24 cellular contexts compared by ENCODE assay signal in genomic region chr5:139283252-139284166, GRCh38. TPM values are rescaled to one million over a fixed set of nuclear protein-coding genes. Genes with fewer than 3 reads are reported as not detected.
DNase-seq lines count a peak whose midpoint lies in the region; ATAC-seq and TF ChIP-seq lines count a peak whose summit lies in the region.
"Had no signal": no experiment of that assay in that cellular context is flagged by ENCODE, and none has a peak within 500 bp of the region (broad histone marks: within the 10 kb centered on the region; RNA-seq: fewer than 3 reads in every experiment).

No MANE protein-coding gene starts in this region.

- H2AFZ ChIP-seq in SK-N-SH (ENCODE audit: low read depth) (no peak overlapping the region), H9 (ENCODE audit: low read length) (no peak overlapping the region)

- no peak for TF ChIP-seq EP300 in SK-N-SH (IDR thresholded peaks at IDR 0.05; ENCODE audit: borderline replicate concordance in 1 of 2, low read depth in 1 of 2, low read length in 1 of 2)
- no peak for TF ChIP-seq EP300 in suprapubic skin (IDR thresholded peaks at IDR 0.05)

- intact Hi-C loops in CD4-positive, alpha-beta T cell (cut with DNase I, micrococcal nuclease): no loop called here
- intact Hi-C loops in testis (cut with DNase I; ENCODE audit: low total_unique reads): no loop called here

- H2BK12ac ChIP-seq in H9 (ENCODE audit: insufficient read length, low read depth, low read length): no peak overlapping the region

- H2BK120ac ChIP-seq in H9 (ENCODE audit: low read depth, low read length, poor library complexity, severe bottlenecking) (no peak overlapping the region), mesendoderm (ENCODE audit: low read depth, low read length) (no peak overlapping the region)

- 44% methylated on average over 2 of the region's 3 CpGs for WGBS in SK-N-SH (ENCODE audit: low lambda C conversion rate)
- WGBS in H9 (ENCODE audit: extremely low coverage, insufficient read length, low lambda C conversion rate): no CpG with 5 or more reads among the region's 3 CpGs
- WGBS in mesendoderm (ENCODE audit: extremely low coverage, insufficient coverage, low lambda C conversion rate): no CpG with 5 or more reads among the region's 3 CpGs
- WGBS in suprapubic skin: 62% methylated on average over 3 of the region's 3 CpGs
- 38 to 73% methylated on average over 2 to 3 of the region's 3 CpGs for WGBS in testis, 2 donors

- H3K9ac ChIP-seq in SK-N-SH: no peak overlapping the region
- no peak overlapping the region for H3K9ac ChIP-seq in H9 (ENCODE audit: extremely low read depth, insufficient read length, low read length)
- H3K9ac ChIP-seq in mesendoderm (ENCODE audit: low read length): no peak overlapping the region

- no peaks in the 10 kb centered on the region; the same call in 1 of the 2 replicates for H4K20me1 ChIP-seq in SK-N-SH (ENCODE audit: insufficient read depth)
- no peaks in the 10 kb centered on the region for H4K20me1 ChIP-seq in H9 (ENCODE audit: control insufficient read depth, insufficient read depth, insufficient read length)

- H3K79me1 ChIP-seq in H9 (ENCODE audit: insufficient read depth, low read depth, low read length, poor library complexity, severe bottlenecking): no peaks in the 10 kb centered on the region
- H3K79me1 ChIP-seq in mesendoderm (ENCODE audit: low read length): peaks cover 4% of the 10 kb centered on the region

- no peak overlapping the region for H4K91ac ChIP-seq in H9 (ENCODE audit: insufficient read length, low read depth, low read length)

- H3K9me3 Mint-ChIP-seq in H9: no peaks in the 10 kb centered on the region
- no peaks in the 10 kb centered on the region for H3K9me3 Mint-ChIP-seq in activated naive CD8-positive, alpha-beta T cell treated with anti-CD3 and anti-CD28 coated beads for 36 hours
- H3K9me3 Mint-ChIP-seq in CD4-positive, alpha-beta T cell: no peaks in the 10 kb centered on the region
- H3K9me3 Mint-ChIP-seq: memory B cell had no signal

- peaks cover 52% of the 10 kb centered on the region for H3F3A ChIP-seq in SK-N-SH (replicated peaks; ENCODE audit: insufficient read depth)

- POLR2A ChIA-PET in SK-N-SH (lab: Yijun Ruan, JAX): no interaction called here
- POLR2A ChIA-PET in CD4-positive, alpha-beta T cell (lab: Charles Lee): interaction anchor here (1.0 kb wide), 1 partner anchor 11 kb away, joined by 3 read pairs; no protein-coding TSS in a partner anchor

- DNase-seq in SK-N-SH: no peak
- no peak for DNase-seq in H9
- no peak for DNase-seq in activated naive CD8-positive, alpha-beta T cell treated with anti-CD3 and anti-CD28 coated beads for 36 hours
- DNase-seq in mesendoderm: peak; percentile 95
- no peak for DNase-seq in suprapubic skin (ENCODE audit: low spot score in 2 of 2)
- DNase-seq in CD4-positive, alpha-beta T cell: no peak
- DNase-seq in testis: no peak
- DNase-seq: activated CD4-positive, alpha-beta T cell treated with anti-CD3 and anti-CD28 coated beads for 4 hours; activated effector memory CD4-positive, alpha-beta T cell treated with Interleukin-2 at 50 U/mL for 16 hours; amygdala; dermis blood vessel endothelial cell; head of caudate nucleus; Karpas-422; left cardiac atrium; MV-4-11; naive thymus-derived CD4-positive, alpha-beta T cell; NCI-H1694; NCI-H69; upper lobe of right lung had no signal

- H3K56ac ChIP-seq in H9 (ENCODE audit: insufficient read length, low read depth, low read length) (no peak overlapping the region), mesendoderm (ENCODE audit: low read length) (no peak overlapping the region)

- no peak overlapping the region for H2BK20ac ChIP-seq in H9 (ENCODE audit: low read depth, low read length, poor library complexity, severe bottlenecking)

- H3K36me3 Mint-ChIP-seq in H9 (ENCODE audit: insufficient read depth in 1 of 3, low read depth in 3 of 3): peaks cover 47 to 87% (median 73%) of the 10 kb centered on the region in 3 experiments; a peak in 6 of 7 replicates
- peaks cover 72% of the 10 kb centered on the region for H3K36me3 Mint-ChIP-seq in activated naive CD8-positive, alpha-beta T cell treated with anti-CD3 and anti-CD28 coated beads for 36 hours
- H3K36me3 Mint-ChIP-seq in CD4-positive, alpha-beta T cell (ENCODE audit: low read depth): peaks cover 50% of the 10 kb centered on the region

- H3K4me1 Mint-ChIP-seq in H9: peaks cover 5% of the 10 kb centered on the region in 2 experiments; a peak in 2 of 4 replicates
- peaks cover 27% of the 10 kb centered on the region for H3K4me1 Mint-ChIP-seq in activated naive CD8-positive, alpha-beta T cell treated with anti-CD3 and anti-CD28 coated beads for 36 hours
- peaks cover 4% of the 10 kb centered on the region for H3K4me1 Mint-ChIP-seq in CD4-positive, alpha-beta T cell (ENCODE audit: low read depth)
- H3K4me1 Mint-ChIP-seq: memory B cell had no signal

- TF ChIP-seq CTCF in SK-N-SH (IDR thresholded peaks at IDR 0.05) (no peak), H9 (conservative IDR thresholded peaks at IDR 0.05) (no peak), suprapubic skin (IDR thresholded peaks at IDR 0.05) (no peak), testis (IDR thresholded peaks at IDR 0.05) (no peak)
- TF ChIP-seq CTCF in CD4-positive, alpha-beta T cell (IDR thresholded peaks at IDR 0.05): no peak

- H2BK5ac ChIP-seq in H9 (ENCODE audit: insufficient read length, low read length): no peak overlapping the region
- no peak overlapping the region for H2BK5ac ChIP-seq in mesendoderm (ENCODE audit: low read length)

- H3K23ac ChIP-seq in H9 (ENCODE audit: insufficient read length, low read depth, low read length) (no peak overlapping the region), mesendoderm (ENCODE audit: low read length) (no peak overlapping the region)

- no peak overlapping the region for H3K18ac ChIP-seq in H9 (ENCODE audit: insufficient read length, low read depth, low read length)
- H3K18ac ChIP-seq in mesendoderm (ENCODE audit: low read length): no peak overlapping the region

- H3K4me3 ChIP-seq in SK-N-SH (ENCODE audit: low read depth in 2 of 2, low read length in 1 of 2) (no peak overlapping the region), mesendoderm (ENCODE audit: low read length) (no peak overlapping the region), suprapubic skin (no peak overlapping the region), testis (no peak overlapping the region)
- H3K4me3 ChIP-seq: HAP-1, upper lobe of right lung had no signal

- no peaks in the 10 kb centered on the region for H3K23me2 ChIP-seq in H9 (ENCODE audit: insufficient read length, low read depth, low read length, poor library complexity, severe bottlenecking)

- CTCF ChIA-PET in SK-N-SH (lab: Yijun Ruan, JAX): interaction anchor here (1.4 to 1.5 kb wide), 2 partner anchors 10 to 230 kb away, joined by 3 read pairs; no protein-coding TSS in a partner anchor
- CTCF ChIA-PET in CD4-positive, alpha-beta T cell (lab: Charles Lee): no interaction called here

- H2AK5ac ChIP-seq in H9 (ENCODE audit: insufficient read length, low read length) (no peak overlapping the region), mesendoderm (ENCODE audit: low read length) (no peak overlapping the region)

- no peaks in the 10 kb centered on the region for H3K9me2 ChIP-seq in SK-N-SH

- H3K14ac ChIP-seq in H9 (ENCODE audit: insufficient read depth, low read length): no peak overlapping the region

- no peak for TF ChIP-seq RAD21 in SK-N-SH (IDR thresholded peaks at IDR 0.05; ENCODE audit: low read length)

- H2BK15ac ChIP-seq in H9 (ENCODE audit: low read depth, low read length) (no peak overlapping the region), mesendoderm (replicated peaks; ENCODE audit: low read depth) (no peak overlapping the region)

- no peaks in the 10 kb centered on the region; the same call in 1 of the 2 replicates for H3K27me3 Mint-ChIP-seq in H9 (ENCODE audit: low read depth)
- H3K27me3 Mint-ChIP-seq in activated naive CD8-positive, alpha-beta T cell treated with anti-CD3 and anti-CD28 coated beads for 36 hours: no peaks in the 10 kb centered on the region
- no peaks in the 10 kb centered on the region for H3K27me3 Mint-ChIP-seq in CD4-positive, alpha-beta T cell
- H3K27me3 Mint-ChIP-seq: memory B cell; naive thymus-derived CD4-positive, alpha-beta T cell had no signal

- H3K4me3 Mint-ChIP-seq in H9: no peak overlapping the region
- no peak overlapping the region for H3K4me3 Mint-ChIP-seq in activated naive CD8-positive, alpha-beta T cell treated with anti-CD3 and anti-CD28 coated beads for 36 hours
- H3K4me3 Mint-ChIP-seq in CD4-positive, alpha-beta T cell: no peak overlapping the region
- H3K4me3 Mint-ChIP-seq: memory B cell; naive thymus-derived CD4-positive, alpha-beta T cell had no signal

- H3K4me2 ChIP-seq in SK-N-SH (no peak overlapping the region), H9 (ENCODE audit: insufficient read depth, insufficient read length, low read length) (no peak overlapping the region), mesendoderm (ENCODE audit: low read length) (no peak overlapping the region)

- H3T11ph ChIP-seq in H9 (ENCODE audit: low read length): no peak overlapping the region

- no peaks in the 10 kb centered on the region for H3K9me3 ChIP-seq in SK-N-SH
- H3K9me3 ChIP-seq in H9 (ENCODE audit: control insufficient read depth, low read depth, low read length): no peaks in the 10 kb centered on the region
- H3K9me3 ChIP-seq in suprapubic skin: no peaks in the 10 kb centered on the region
- H3K9me3 ChIP-seq in CD4-positive, alpha-beta T cell (ENCODE audit: control insufficient read depth, low read length): no peaks in the 10 kb centered on the region
- no peaks in the 10 kb centered on the region for H3K9me3 ChIP-seq in testis
- H3K9me3 ChIP-seq: Caco-2, HAP-1, upper lobe of right lung had no signal

- TF ChIP-seq POLR2A in suprapubic skin (IDR thresholded peaks at IDR 0.05) (no peak), testis (IDR thresholded peaks at IDR 0.05) (no peak)

- H3K4me1 ChIP-seq in SK-N-SH (ENCODE audit: control insufficient read depth in 1 of 2, insufficient read depth in 2 of 2, low read depth in 1 of 2, low read length in 1 of 2) (peaks cover 0 to 5% of the 10 kb centered on the region in 2 experiments; a peak in 1 of 4 replicates), H9 (ENCODE audit: insufficient read depth, low read length) (no peaks in the 10 kb centered on the region), mesendoderm (ENCODE audit: control insufficient read depth, low read depth, low read length) (peaks cover 15% of the 10 kb centered on the region), suprapubic skin (peaks cover 17% of the 10 kb centered on the region), testis (no peaks in the 10 kb centered on the region)
- H3K4me1 ChIP-seq: upper lobe of right lung had no signal

- no peak overlapping the region for H3K27ac ChIP-seq in SK-N-SH (ENCODE audit: low read depth in 2 of 2, low read length in 1 of 2)
- peak overlapping the region; percentile 57 for H3K27ac ChIP-seq in H9 (ENCODE audit: insufficient read length, low read depth, low read length)
- peak overlapping the region; percentile 39 for H3K27ac ChIP-seq in mesendoderm (ENCODE audit: low read depth, low read length)
- no peak overlapping the region for H3K27ac ChIP-seq in suprapubic skin
- no peak overlapping the region for H3K27ac ChIP-seq in CD4-positive, alpha-beta T cell (ENCODE audit: low read depth, low read length)
- H3K27ac ChIP-seq in testis: no peak overlapping the region
- H3K27ac ChIP-seq: RWPE1, upper lobe of right lung had no signal

- H3K79me2 ChIP-seq in SK-N-SH (ENCODE audit: insufficient read depth) (peaks cover 15% of the 10 kb centered on the region; the same call in 1 of the 2 replicates), H9 (ENCODE audit: insufficient read depth, low read length) (no peaks in the 10 kb centered on the region), mesendoderm (ENCODE audit: control insufficient read depth, insufficient read depth, low read length) (peaks cover 14% of the 10 kb centered on the region)

- H3K27me3 ChIP-seq in SK-N-SH (ENCODE audit: insufficient read depth) (no peaks in the 10 kb centered on the region), H9 (ENCODE audit: insufficient read depth, low read length) (no peaks in the 10 kb centered on the region), mesendoderm (ENCODE audit: insufficient read depth, low read length, poor library complexity) (no peaks in the 10 kb centered on the region), suprapubic skin (no peaks in the 10 kb centered on the region), testis (no peaks in the 10 kb centered on the region)
- H3K27me3 ChIP-seq in CD4-positive, alpha-beta T cell (ENCODE audit: control insufficient read depth, insufficient read depth, low read length): no peaks in the 10 kb centered on the region
- H3K27me3 ChIP-seq: upper lobe of right lung had no signal

- H3K36me3 ChIP-seq in SK-N-SH (replicated peaks in 1 of 2; ENCODE audit: control insufficient read depth in 1 of 2, insufficient read depth in 2 of 2, low read length in 1 of 2): peaks cover 57 to 75% of the 10 kb centered on the region in 2 experiments
- H3K36me3 ChIP-seq in mesendoderm (ENCODE audit: control insufficient read depth, insufficient read depth, low read length): peaks cover 6% of the 10 kb centered on the region
- H3K36me3 ChIP-seq in suprapubic skin: peaks cover 38% of the 10 kb centered on the region
- H3K36me3 ChIP-seq in testis (ENCODE audit: low read depth, missing control alignments): no peaks in the 10 kb centered on the region

- no peak overlapping the region for H4K8ac ChIP-seq in H9 (replicated peaks; ENCODE audit: insufficient read length, low read depth, low read length)
- no peak overlapping the region for H4K8ac ChIP-seq in mesendoderm (ENCODE audit: low read depth, low read length)

- H3K27ac Mint-ChIP-seq in H9: peak overlapping the region; percentile 22 to 71 (median 31); a peak in 6 of 7 replicates
- peak overlapping the region; percentile 62 for H3K27ac Mint-ChIP-seq in activated naive CD8-positive, alpha-beta T cell treated with anti-CD3 and anti-CD28 coated beads for 36 hours
- no peak overlapping the region for H3K27ac Mint-ChIP-seq in CD4-positive, alpha-beta T cell
- H3K27ac Mint-ChIP-seq: memory B cell had no signal

- no peak overlapping the region for H3K4ac ChIP-seq in H9 (ENCODE audit: low read depth, low read length)
- no peak overlapping the region for H3K4ac ChIP-seq in mesendoderm (ENCODE audit: low read depth, low read length)

- ATAC-seq in SK-N-SH treated with all-trans-retinoic acid at 6 μM for 48 hours: no peak
- no peak for ATAC-seq in CD4-positive, alpha-beta T cell (ENCODE audit: poor library complexity)
- ATAC-seq: naive thymus-derived CD4-positive, alpha-beta T cell; upper lobe of right lung had no signal

- H4K5ac ChIP-seq in H9 (ENCODE audit: insufficient read length, low read depth, low read length) (no peak overlapping the region), mesendoderm (ENCODE audit: low read length) (no peak overlapping the region)

RNA-seq across cellular contexts. Expression of gene MATR3, which starts 10.0 kb away (rescaled TPM):
- polyA plus RNA-seq in SK-N-SH (2012; rRNA removed) (40.4 and 63.6 TPM in 2 replicates), testis (ENCODE audit: insufficient read depth, low read depth, low replicate concordance) (174 TPM)
- polyA plus RNA-seq in SK-N-SH (2012; cell fraction: cytosol; rRNA removed): 56.7 and 71.8 TPM in 2 replicates
- polyA plus RNA-seq in SK-N-SH (2012; cell fraction: nucleus; rRNA removed): 40.2 and 90.8 TPM in 2 replicates
- total RNA-seq in H9 (2021) (267 and 278 TPM in 2 replicates), suprapubic skin (100 to 1,000 TPM; 115 to 192 (median 129) TPM), testis (100 to 1,000 TPM; 243 to 248 TPM)
- 100 to 1,000 TPM; 182 to 208 TPM for total RNA-seq in activated naive CD8-positive, alpha-beta T cell treated with anti-CD3 and anti-CD28 coated beads for 36 hours
- 275 TPM for polyA plus RNA-seq in mesendoderm (2013, experiment 1 of 2)
- polyA plus RNA-seq in mesendoderm (2013, experiment 2 of 2): 261 TPM
- total RNA-seq in CD4-positive, alpha-beta T cell: 100 to 1,000 TPM; 376 to 401 TPM

RNA-seq across cellular contexts. Expression of gene PAIP2, which starts 58.1 kb away (rescaled TPM):
- polyA plus RNA-seq in SK-N-SH (2012; rRNA removed) (52.9 and 73.2 TPM in 2 replicates), testis (ENCODE audit: insufficient read depth, low read depth, low replicate concordance) (297 TPM)
- 83.4 and 100 TPM in 2 replicates for polyA plus RNA-seq in SK-N-SH (2012; cell fraction: cytosol; rRNA removed)
- 22.7 and 35.1 TPM in 2 replicates for polyA plus RNA-seq in SK-N-SH (2012; cell fraction: nucleus; rRNA removed)
- total RNA-seq in H9 (2021) (121 and 129 TPM in 2 replicates), suprapubic skin (10 to 100 TPM; 50.3 to 71.0 (median 53.5) TPM), testis (100 to 1,000 TPM; 142 to 150 TPM)
- 10 to 100 TPM; 91.7 to 94.0 TPM for total RNA-seq in activated naive CD8-positive, alpha-beta T cell treated with anti-CD3 and anti-CD28 coated beads for 36 hours
- polyA plus RNA-seq in mesendoderm (2013, experiment 1 of 2): 189 TPM
- 179 TPM for polyA plus RNA-seq in mesendoderm (2013, experiment 2 of 2)
- total RNA-seq in CD4-positive, alpha-beta T cell: 100 to 1,000 TPM; 151 to 156 TPM

Comparison
In these comparisons a context has a peak if more than half of its experiments do, and no peak if none do; other contexts are left out.
1. H3K27ac ChIP-seq: peak in H9 (single experiment) and mesendoderm (single experiment); none in SK-N-SH (0 of 2), suprapubic skin (single experiment), CD4-positive, alpha-beta T cell (single experiment) and testis (0 of 2).